In the genomic region with DNA sequence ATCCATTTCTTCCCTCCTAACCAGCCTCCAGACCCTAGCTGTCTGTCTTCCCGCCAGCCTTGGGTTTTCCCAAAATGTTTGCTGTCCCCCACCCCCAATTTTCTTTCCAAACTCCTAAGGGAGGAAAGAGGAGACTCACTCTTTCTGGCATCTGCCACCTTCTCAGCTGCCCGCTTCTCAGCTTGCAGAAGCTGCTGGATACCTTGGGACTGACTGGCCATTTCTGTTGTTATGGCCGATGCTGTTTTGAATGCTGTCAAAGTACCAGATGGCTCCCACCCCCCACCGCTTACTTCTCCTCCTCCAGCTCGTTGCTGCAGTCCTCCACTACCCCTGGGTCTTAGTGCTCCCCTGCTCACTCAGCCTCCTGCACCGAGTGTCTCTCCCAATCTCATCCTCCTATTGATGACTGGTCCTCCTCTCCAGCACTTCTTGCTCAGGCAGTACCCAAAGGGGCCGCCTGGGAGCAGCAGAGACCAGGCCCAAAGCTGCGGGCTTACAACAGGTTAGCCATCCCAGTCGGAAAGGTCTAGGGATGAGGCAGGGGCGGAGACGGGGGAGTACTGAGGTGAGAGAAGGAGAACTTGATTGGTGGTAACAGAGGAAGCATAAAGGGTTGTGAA, we compare ENCODE assay signal across 8 cellular contexts. TPM values are rescaled to one million over a fixed set of nuclear protein-coding genes. Genes with fewer than 3 reads are reported as not detected.
DNase-seq lines count a peak whose midpoint lies in the region; TF ChIP-seq lines count a peak whose summit lies in the region.

A gene (minus strand): TSS at position 270 of the 623 bp plus-strand sequence. CDS start 49 bp downstream, at position 221.

- H3K4ac ChIP-seq in H9 (ENCODE audit: low read depth, low read length): no peak within 1 kb of the TSS

- H3T11ph ChIP-seq in H9 (ENCODE audit: low read length): no peak within 1 kb of the TSS

- CTCF ChIA-PET in activated naive CD4-positive, alpha-beta T cell treated with anti-CD3 and anti-CD28 coated beads, Interleukin-2, amount 10 ng/mL, durations not matched to agents 7 days and 5 days (lab: Charles Lee): interaction anchor here (0.7 to 17.7 kb wide), 11 partner anchors 13 to 192 kb away, joined by 3 to 1087 read pairs (median 4); a partner anchor contains a TSS

- no peak within 1 kb of the TSS for H4K91ac ChIP-seq in H9 (ENCODE audit: insufficient read length, low read depth, low read length)

- no peak within 1 kb of the TSS for H3K56ac ChIP-seq in H9 (ENCODE audit: insufficient read length, low read depth, low read length)

- H3K9ac ChIP-seq in H9 (ENCODE audit: extremely low read depth, insufficient read length, low read length) (peak within 1 kb of the TSS; percentile 12), SK-N-MC (ENCODE audit: insufficient read length) (peak within 1 kb of the TSS; percentile 91)

- TF ChIP-seq POLR2A in NB4 (IDR thresholded peaks at IDR 0.05; ENCODE audit: extremely low read depth, insufficient read length) (no peak), suprapubic skin (IDR thresholded peaks at IDR 0.05) (no peak)

- H4K20me1 ChIP-seq in H9 (ENCODE audit: control insufficient read depth, insufficient read depth, insufficient read length): no peaks in the 10 kb centered on the region

- H3K23ac ChIP-seq in H9 (ENCODE audit: insufficient read length, low read depth, low read length): no peak within 1 kb of the TSS

- H4K5ac ChIP-seq in H9 (ENCODE audit: insufficient read length, low read depth, low read length): no peak within 1 kb of the TSS

- H2AFZ ChIP-seq in H9 (ENCODE audit: low read length): no peak within 1 kb of the TSS

- H2BK20ac ChIP-seq in H9 (ENCODE audit: low read depth, low read length, poor library complexity, severe bottlenecking): no peak within 1 kb of the TSS

- no peak within 1 kb of the TSS for H2BK5ac ChIP-seq in H9 (ENCODE audit: insufficient read length, low read length)

- TF ChIP-seq CTCF in H9 (conservative IDR thresholded peaks at IDR 0.05) (peak; percentile 96), NB4 (IDR thresholded peaks at IDR 0.05; ENCODE audit: low read depth, low read length) (peak; percentile 98), suprapubic skin (IDR thresholded peaks at IDR 0.05) (peak; percentile 97)

- H3K4me1 Mint-ChIP-seq in H9: peaks cover 20 to 30% of the 10 kb centered on the region in 2 experiments
- H3K4me1 Mint-ChIP-seq in activated naive CD4-positive, alpha-beta T cell treated with anti-CD3 and anti-CD28 coated beads, Interleukin-2, amount 10 ng/mL, durations not matched to agents 7 days and 5 days: peaks cover 68% of the 10 kb centered on the region

- H3K27ac ChIP-seq in H9 (ENCODE audit: insufficient read length, low read depth, low read length): no peak within 1 kb of the TSS
- peak within 1 kb of the TSS; percentile 92 for H3K27ac ChIP-seq in SK-N-MC
- H3K27ac ChIP-seq in suprapubic skin: peak within 1 kb of the TSS; percentile 57

- H3K79me2 ChIP-seq in H9 (ENCODE audit: insufficient read depth, low read length): no peaks in the 10 kb centered on the region; the same call in 1 of the 2 replicates

- no peaks in the 10 kb centered on the region for H3K23me2 ChIP-seq in H9 (ENCODE audit: insufficient read length, low read depth, low read length, poor library complexity, severe bottlenecking)

- H2BK12ac ChIP-seq in H9 (ENCODE audit: insufficient read length, low read depth, low read length): no peak within 1 kb of the TSS

- WGBS in H9 (ENCODE audit: extremely low coverage, insufficient read length, low lambda C conversion rate): no CpG with 5 or more reads among the region's 11 CpGs
- 6% methylated on average over 11 of the region's 11 CpGs for WGBS in suprapubic skin

- no peak within 1 kb of the TSS for H2BK120ac ChIP-seq in H9 (ENCODE audit: low read depth, low read length, poor library complexity, severe bottlenecking)

- H3K4me3 ChIP-seq in NB4 (ENCODE audit: low read depth, low read length) (peak within 1 kb of the TSS; percentile 56), SK-N-MC (peak within 1 kb of the TSS; percentile 86), suprapubic skin (peak within 1 kb of the TSS; percentile 40)

- no peak within 1 kb of the TSS for H2AK5ac ChIP-seq in H9 (ENCODE audit: insufficient read length, low read length)

- H3K27ac Mint-ChIP-seq in H9: peak within 1 kb of the TSS; percentile 83 to 97 (median 94)
- peak within 1 kb of the TSS; percentile 90 for H3K27ac Mint-ChIP-seq in activated naive CD4-positive, alpha-beta T cell treated with anti-CD3 and anti-CD28 coated beads, Interleukin-2, amount 10 ng/mL, durations not matched to agents 7 days and 5 days

- H3K14ac ChIP-seq in H9 (ENCODE audit: insufficient read depth, low read length): no peak within 1 kb of the TSS

- no peak for TF ChIP-seq EP300 in suprapubic skin (IDR thresholded peaks at IDR 0.05)

- H3K27me3 Mint-ChIP-seq in H9 (ENCODE audit: low read depth): no peaks in the 10 kb centered on the region
- H3K27me3 Mint-ChIP-seq in activated naive CD4-positive, alpha-beta T cell treated with anti-CD3 and anti-CD28 coated beads, Interleukin-2, amount 10 ng/mL, durations not matched to agents 7 days and 5 days: no peaks in the 10 kb centered on the region

- peak within 1 kb of the TSS; percentile 70 to 84 for H3K4me3 Mint-ChIP-seq in H9
- H3K4me3 Mint-ChIP-seq in activated naive CD4-positive, alpha-beta T cell treated with anti-CD3 and anti-CD28 coated beads, Interleukin-2, amount 10 ng/mL, durations not matched to agents 7 days and 5 days: peak within 1 kb of the TSS; percentile 80

- no peak within 1 kb of the TSS for H4K8ac ChIP-seq in H9 (replicated peaks; ENCODE audit: insufficient read length, low read depth, low read length)

- peak within 1 kb of the TSS; percentile 56 for H3K4me2 ChIP-seq in H9 (ENCODE audit: insufficient read depth, insufficient read length, low read length)

- H3K4me1 ChIP-seq in H9 (ENCODE audit: insufficient read depth, low read length): no peaks in the 10 kb centered on the region; the same call in 1 of the 2 replicates
- peaks cover 34% of the 10 kb centered on the region for H3K4me1 ChIP-seq in suprapubic skin

- H3K9me3 Mint-ChIP-seq in H9: no peaks in the 10 kb centered on the region; a peak in 1 of 5 replicates
- H3K9me3 Mint-ChIP-seq in activated naive CD4-positive, alpha-beta T cell treated with anti-CD3 and anti-CD28 coated beads, Interleukin-2, amount 10 ng/mL, durations not matched to agents 7 days and 5 days: no peaks in the 10 kb centered on the region

- DNase-seq in DMS114 treated with DMSO at 0.1 percent for 48 hours (lab: John Stamatoyannopoulos, UW; ENCODE audit: unreplicated experiment): peak; percentile 91
- DNase-seq in H9: peak; percentile 99
- DNase-seq in NB4 (ENCODE audit: low read depth): peak; percentile 94
- DNase-seq in SK-N-MC (ENCODE audit: low read depth, low spot score): peak; percentile 82
- peak; percentile 93 for DNase-seq in activated naive CD4-positive, alpha-beta T cell treated with anti-CD3 and anti-CD28 coated beads, Interleukin-2, amount 10 ng/mL, durations not matched to agents 7 days and 5 days
- peak; percentile 92 for DNase-seq in globus pallidus (ENCODE audit: low spot score)
- DNase-seq in occipital lobe (lab: John Stamatoyannopoulos, UW): peak; percentile 92
- peak; percentile 94 to 95 for DNase-seq in suprapubic skin (ENCODE audit: low spot score in 2 of 2)

- H3K36me3 Mint-ChIP-seq in H9 (ENCODE audit: insufficient read depth in 1 of 3, low read depth in 3 of 3): peaks cover 7 to 30% (median 22%) of the 10 kb centered on the region in 3 experiments
- peaks cover 15% of the 10 kb centered on the region for H3K36me3 Mint-ChIP-seq in activated naive CD4-positive, alpha-beta T cell treated with anti-CD3 and anti-CD28 coated beads, Interleukin-2, amount 10 ng/mL, durations not matched to agents 7 days and 5 days

- no peaks in the 10 kb centered on the region for H3K9me3 ChIP-seq in H9 (ENCODE audit: control insufficient read depth, low read depth, low read length)
- no peaks in the 10 kb centered on the region for H3K9me3 ChIP-seq in SK-N-MC (ENCODE audit: low read depth, low read length)
- H3K9me3 ChIP-seq in suprapubic skin: no peaks in the 10 kb centered on the region

- H3K27me3 ChIP-seq in H9 (ENCODE audit: insufficient read depth, low read length): no peaks in the 10 kb centered on the region
- no peaks in the 10 kb centered on the region for H3K27me3 ChIP-seq in suprapubic skin

- no peak within 1 kb of the TSS for H2BK15ac ChIP-seq in H9 (ENCODE audit: low read depth, low read length)

- H3K36me3 ChIP-seq in SK-N-MC (ENCODE audit: insufficient read depth, low read length) (peaks cover 19% of the 10 kb centered on the region; the same call in 1 of the 2 replicates), suprapubic skin (peaks cover 27% of the 10 kb centered on the region)

- no peak within 1 kb of the TSS for H3K18ac ChIP-seq in H9 (ENCODE audit: insufficient read length, low read depth, low read length)

- peaks cover 3% of the 10 kb centered on the region for H3K79me1 ChIP-seq in H9 (ENCODE audit: insufficient read depth, low read depth, low read length, poor library complexity, severe bottlenecking)

RNA-seq across cellular contexts. Expression of the gene that starts here (rescaled TPM):
- total RNA-seq in H9 (2021): 3.6 and 3.8 TPM in 2 replicates
- total RNA-seq in occipital lobe: 54.0 TPM
- 1 to 10 TPM in 2 of 4 donors, under 1 TPM in 1, not detected in 1; 0.64 to 1.6 (median 1.4) TPM for total RNA-seq in suprapubic skin

Comparison
In these comparisons a context has a peak if more than half of its experiments do, and no peak if none do; other contexts are left out.
1. RNA of the gene that starts here (total RNA-seq): 54.0 TPM in occipital lobe (single experiment); 3.6 to 3.8 TPM in H9 and 0.64 to 1.6 TPM in suprapubic skin; every median in the first group is over 10 times any median in the second.
2. Peak in every context shown above with its lines, with median percentiles within 50 percentile points of each other: DNase-seq, CTCF ChIP-seq and H3K4me3 ChIP-seq.